ENCODE assay signal across 1 cellular context in genomic region chr4:27176881-27177280, GRCh38.
TF ChIP-seq lines count a peak whose summit lies in the region.

No MANE protein-coding gene starts in this region.

TF ChIP-seq in GM23338, 12 proteins besides CTCF, POLR2A, EP300 and RAD21 (continued from another document):
- no peak for TF ChIP-seq ETS1 (IDR thresholded peaks at IDR 0.05)
- no peak for TF ChIP-seq NANOG (IDR thresholded peaks at IDR 0.05; ENCODE audit: borderline replicate concordance)
- TF ChIP-seq EZH2 (IDR thresholded peaks at IDR 0.05; ENCODE audit: low read depth, unreplicated experiment): no peak
- no peak for TF ChIP-seq ZNF114 (CRISPR knock-in tag; IDR thresholded peaks at IDR 0.05)
- no peak for TF ChIP-seq STAT1 (IDR thresholded peaks at IDR 0.05; ENCODE audit: unreplicated experiment)
- TF ChIP-seq CREB1 (CRISPR knock-in tag; IDR thresholded peaks at IDR 0.05; ENCODE audit: low read depth): no peak
- TF ChIP-seq, protein P1, sequence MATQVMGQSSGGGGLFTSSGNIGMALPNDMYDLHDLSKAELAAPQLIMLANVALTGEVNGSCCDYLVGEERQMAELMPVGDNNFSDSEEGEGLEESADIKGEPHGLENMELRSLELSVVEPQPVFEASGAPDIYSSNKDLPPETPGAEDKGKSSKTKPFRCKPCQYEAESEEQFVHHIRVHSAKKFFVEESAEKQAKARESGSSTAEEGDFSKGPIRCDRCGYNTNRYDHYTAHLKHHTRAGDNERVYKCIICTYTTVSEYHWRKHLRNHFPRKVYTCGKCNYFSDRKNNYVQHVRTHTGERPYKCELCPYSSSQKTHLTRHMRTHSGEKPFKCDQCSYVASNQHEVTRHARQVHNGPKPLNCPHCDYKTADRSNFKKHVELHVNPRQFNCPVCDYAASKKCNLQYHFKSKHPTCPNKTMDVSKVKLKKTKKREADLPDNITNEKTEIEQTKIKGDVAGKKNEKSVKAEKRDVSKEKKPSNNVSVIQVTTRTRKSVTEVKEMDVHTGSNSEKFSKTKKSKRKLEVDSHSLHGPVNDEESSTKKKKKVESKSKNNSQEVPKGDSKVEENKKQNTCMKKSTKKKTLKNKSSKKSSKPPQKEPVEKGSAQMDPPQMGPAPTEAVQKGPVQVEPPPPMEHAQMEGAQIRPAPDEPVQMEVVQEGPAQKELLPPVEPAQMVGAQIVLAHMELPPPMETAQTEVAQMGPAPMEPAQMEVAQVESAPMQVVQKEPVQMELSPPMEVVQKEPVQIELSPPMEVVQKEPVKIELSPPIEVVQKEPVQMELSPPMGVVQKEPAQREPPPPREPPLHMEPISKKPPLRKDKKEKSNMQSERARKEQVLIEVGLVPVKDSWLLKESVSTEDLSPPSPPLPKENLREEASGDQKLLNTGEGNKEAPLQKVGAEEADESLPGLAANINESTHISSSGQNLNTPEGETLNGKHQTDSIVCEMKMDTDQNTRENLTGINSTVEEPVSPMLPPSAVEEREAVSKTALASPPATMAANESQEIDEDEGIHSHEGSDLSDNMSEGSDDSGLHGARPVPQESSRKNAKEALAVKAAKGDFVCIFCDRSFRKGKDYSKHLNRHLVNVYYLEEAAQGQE (IDR thresholded peaks at IDR 0.05; ENCODE audit: unreplicated experiment): no peak
- TF ChIP-seq JUNB (IDR thresholded peaks at IDR 0.05; ENCODE audit: unreplicated experiment): no peak
- TF ChIP-seq ZNF331 (CRISPR knock-in tag; IDR thresholded peaks at IDR 0.05; ENCODE audit: low read depth): no peak
TF ChIP-seq in GM23338: peak in this region for 0.
